In the genomic region with DNA sequence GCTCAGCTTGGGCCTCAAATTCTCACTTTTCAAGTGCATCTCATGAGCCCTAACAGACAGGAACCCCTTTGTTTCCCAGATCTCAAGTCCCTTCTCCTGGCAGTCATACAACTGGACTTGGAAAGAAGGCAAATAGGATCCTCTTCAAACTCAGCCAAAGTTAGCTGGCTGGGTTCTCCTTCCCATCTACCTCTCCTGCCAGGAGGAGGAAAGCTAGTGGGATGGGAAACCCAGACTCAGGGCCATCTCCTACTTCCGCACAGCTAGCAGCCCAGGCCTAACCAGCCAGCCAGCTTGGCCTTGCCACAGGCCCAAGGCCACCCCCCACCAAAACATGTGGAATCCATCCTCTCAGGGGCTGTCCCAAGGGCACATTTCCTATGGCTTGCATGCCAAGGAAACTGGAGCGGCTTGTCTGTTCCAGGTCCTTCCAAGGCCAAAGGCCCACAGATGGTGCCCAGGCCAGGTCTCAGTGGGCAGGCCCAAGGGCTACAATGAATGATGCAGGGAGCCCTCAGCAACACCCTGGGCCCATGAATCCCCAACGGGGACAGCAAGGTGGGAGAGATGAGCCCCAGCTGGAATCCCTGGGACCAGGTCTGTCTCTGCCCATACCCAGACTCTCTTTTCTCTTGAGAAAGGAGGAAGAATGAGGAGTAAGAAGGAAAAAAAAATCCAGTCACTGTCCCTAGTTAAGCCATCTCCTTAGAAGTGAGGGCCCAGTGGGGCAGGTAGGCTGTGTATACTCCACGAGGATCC, we compare ENCODE assay signal across 8 cellular contexts. TPM values are rescaled to one million over a fixed set of nuclear protein-coding genes. Genes with fewer than 3 reads are reported as not detected.
DNase-seq lines count a peak whose midpoint lies in the region; ATAC-seq and TF ChIP-seq lines count a peak whose summit lies in the region.

No MANE protein-coding gene starts in this region.

- TF ChIP-seq CTCF in breast epithelium (IDR thresholded peaks at IDR 0.05) = no peak
- no peak for TF ChIP-seq CTCF in upper lobe of right lung (IDR thresholded peaks at IDR 0.05)

- H3K4me3 Mint-ChIP-seq in activated naive CD4-positive, alpha-beta T cell treated with anti-CD3 and anti-CD28 coated beads, Interleukin-2, amount 50 U/mL, for 24 hours = peak overlapping the region; percentile 94
- H3K4me3 Mint-ChIP-seq in memory B cell = peak overlapping the region; percentile 95

- H3K4me1 Mint-ChIP-seq in activated naive CD4-positive, alpha-beta T cell treated with anti-CD3 and anti-CD28 coated beads, Interleukin-2, amount 50 U/mL, for 24 hours = peaks cover 48% of the 10 kb centered on the region
- peaks cover 14% of the 10 kb centered on the region for H3K4me1 Mint-ChIP-seq in memory B cell

- H3K27me3 Mint-ChIP-seq in activated naive CD4-positive, alpha-beta T cell treated with anti-CD3 and anti-CD28 coated beads, Interleukin-2, amount 50 U/mL, for 24 hours = no peaks in the 10 kb centered on the region
- H3K27me3 Mint-ChIP-seq in memory B cell = no peaks in the 10 kb centered on the region

- no peak for ATAC-seq in memory B cell (ENCODE audit: low read depth)
- no peak for ATAC-seq in upper lobe of right lung

- peaks cover 11 to 37% of the 10 kb centered on the region in 2 donors for H3K4me1 ChIP-seq in breast epithelium
- peaks cover 42% of the 10 kb centered on the region for H3K4me1 ChIP-seq in upper lobe of right lung

- peak overlapping the region; percentile 85 for H3K27ac Mint-ChIP-seq in activated naive CD4-positive, alpha-beta T cell treated with anti-CD3 and anti-CD28 coated beads, Interleukin-2, amount 50 U/mL, for 24 hours
- H3K27ac Mint-ChIP-seq in memory B cell = peak overlapping the region; percentile 76

- H3K9me3 ChIP-seq in breast epithelium (no peaks in the 10 kb centered on the region), upper lobe of right lung (no peaks in the 10 kb centered on the region)

- H3K27ac ChIP-seq in breast epithelium = peak overlapping the region; percentile 90 to 95
- H3K27ac ChIP-seq in upper lobe of right lung = peak overlapping the region; percentile 94

- H3K27me3 ChIP-seq in breast epithelium (no peaks in the 10 kb centered on the region), upper lobe of right lung (no peaks in the 10 kb centered on the region)

- H3K9me3 Mint-ChIP-seq in activated naive CD4-positive, alpha-beta T cell treated with anti-CD3 and anti-CD28 coated beads, Interleukin-2, amount 50 U/mL, for 24 hours = no peaks in the 10 kb centered on the region
- no peaks in the 10 kb centered on the region for H3K9me3 Mint-ChIP-seq in memory B cell

- H3K4me3 ChIP-seq in breast epithelium (peak overlapping the region; percentile 69 to 97 (median 94)), upper lobe of right lung (peak overlapping the region; percentile 88)

- no peak for TF ChIP-seq POLR2A in breast epithelium (IDR thresholded peaks at IDR 0.05)

- no peaks in the 10 kb centered on the region for H3K36me3 ChIP-seq in breast epithelium
- peaks cover 17% of the 10 kb centered on the region for H3K36me3 ChIP-seq in upper lobe of right lung

- H3K36me3 Mint-ChIP-seq in activated naive CD4-positive, alpha-beta T cell treated with anti-CD3 and anti-CD28 coated beads, Interleukin-2, amount 50 U/mL, for 24 hours = no peaks in the 10 kb centered on the region
- H3K36me3 Mint-ChIP-seq in memory B cell = no peaks in the 10 kb centered on the region

- intact Hi-C loops in breast epithelium (cut with DNase I; ENCODE audit: low total_unique reads) (no loop called here), upper lobe of right lung (cut with DNase I) (no loop called here)

- DNase-seq in activated naive CD4-positive, alpha-beta T cell treated with anti-CD3 and anti-CD28 coated beads, Interleukin-2, amount 50 U/mL, for 16 hours = no peak
- DNase-seq in breast epithelium (ENCODE audit: low spot score in 2 of 2) (no peak), memory B cell (ENCODE audit: low spot score in 2 of 2) (no peak), upper lobe of right lung (no peak), SKM-1 (lab: John Stamatoyannopoulos, UW; ENCODE audit: unreplicated experiment) (no peak), SIG-M5 (lab: John Stamatoyannopoulos, UW) (no peak)
- no peak for DNase-seq in activated CD8-positive, alpha-beta memory T cell treated with anti-CD3 and anti-CD28 coated beads, Interleukin-2, amount 50 U/mL, for 4 hours

RNA-seq across cellular contexts. Expression of a gene that starts 1.7 kb away (rescaled TPM):
- 100 to 1,000 TPM; 142 to 210 (median 192) TPM for total RNA-seq in breast epithelium
- total RNA-seq in upper lobe of right lung = 74.6 TPM

RNA-seq across cellular contexts. Expression of a gene that starts 13.3 kb away (rescaled TPM):
- 10 to 100 TPM; 55.4 to 78.7 (median 59.1) TPM for total RNA-seq in breast epithelium
- 39.4 TPM for total RNA-seq in upper lobe of right lung

RNA-seq across cellular contexts. Expression of a gene that starts 13.5 kb away (rescaled TPM):
- total RNA-seq in breast epithelium (100 to 1,000 TPM in 2 of 3 donors, 10 to 100 TPM in 1; 98.3 to 110 (median 104) TPM), upper lobe of right lung (105 TPM)

RNA-seq across cellular contexts. Expression of a gene that starts 32.7 kb away (rescaled TPM):
- total RNA-seq in breast epithelium (not detected), upper lobe of right lung (not detected)

RNA-seq across cellular contexts. Expression of a gene that starts 41.0 kb away (rescaled TPM):
- total RNA-seq in breast epithelium (not detected), upper lobe of right lung (not detected)
